Comparison of ENCODE assay signal across 27 cellular contexts in genomic region chr3:1406250-1406649, GRCh38.
"Had no signal": no experiment of that assay in that cellular context is flagged by ENCODE, and none has a peak within 500 bp of the region (broad histone marks: within the 10 kb centered on the region; RNA-seq: fewer than 3 reads in every experiment).

No MANE protein-coding gene starts in this region.

- H3K27ac ChIP-seq: lower lobe of right lung, pancreas, prostate gland, skin epidermis, stomach, testis, thyroid gland, transverse colon, upper lobe of left lung, vagina had no signal

- H3K4me1 ChIP-seq: lower lobe of right lung, prostate gland, testis, thyroid gland, transverse colon, upper lobe of left lung, vagina had no signal

- H3K9me3 ChIP-seq: lower lobe of right lung, pancreas, prostate gland, stomach, testis, thyroid gland, transverse colon, upper lobe of left lung, vagina had no signal

- H3K36me3 ChIP-seq: lower lobe of right lung, pancreas, prostate gland, stomach, thyroid gland, transverse colon, upper lobe of left lung, vagina had no signal

- DNase-seq: kidney glomerular epithelial cell; left cardiac atrium; lower lobe of right lung; mammary epithelial cell; mesenchymal stem cell; naive thymus-derived CD8-positive, alpha-beta T cell; nucleus accumbens; pancreas; posterior cingulate gyrus; retina; right cardiac atrium; stimulated activated CD4-positive, alpha-beta T cell treated with anti-CD3 and anti-CD28 coated beads, Interleukin-12 subunit alpha, Interleukin-12 subunit beta, amount 100 ng/mL, for 4 hours; stimulated activated CD4-positive, alpha-beta T cell treated with anti-CD3 and anti-CD28 coated beads, Interleukin-15, amount 100 ng/mL, for 24 hours; stimulated activated CD4-positive, alpha-beta T cell treated with anti-CD3 and anti-CD28 coated beads, Interleukin-2, amount 100 ng/mL, for 24 hours; stimulated activated CD4-positive, alpha-beta T cell treated with anti-CD3 and anti-CD28 coated beads, Interleukin-4, amount 100 ng/mL, for 1 hour; stimulated activated naive B cell treated with anti-CD40 and anti-IgM and Interleukin-4, amounts not matched to agents 10 μg/mL and 1 μg/mL and 100 μg/mL, for 72 hours; stimulated activated naive CD8-positive, alpha-beta T cell treated with anti-CD3 and anti-CD28 coated beads, Interleukin-15, Interleukin-2, amounts not matched to agents 100 U/mL and 50 U/mL, for 24 hours; stomach; testis; thyroid gland; transverse colon; upper lobe of left lung had no signal

- ATAC-seq: left cardiac atrium; left lobe of liver; lower lobe of right lung; naive thymus-derived CD8-positive, alpha-beta T cell; pancreas; right cardiac atrium; sciatic nerve; stimulated activated naive CD8-positive, alpha-beta T cell treated with anti-CD3 and anti-CD28 coated beads, Interleukin-15, Interleukin-2, amounts not matched to agents 100 U/mL and 50 U/mL, for 24 hours had no signal

- H3K27me3 ChIP-seq: pancreas, stomach, testis, thyroid gland, transverse colon, upper lobe of left lung, vagina had no signal

- H3K4me3 ChIP-seq: lower lobe of right lung, pancreas, prostate gland, skin epidermis, stomach, testis, thyroid gland, transverse colon, upper lobe of left lung, vagina had no signal
